Comparison of ENCODE assay signal across 10 cellular contexts in genomic region chr6:89985744-89986493, GRCh38.
A peak's percentile ranks its signal among the peaks of the same experiment; 100 is the strongest.
DNase-seq lines count a peak whose midpoint lies in the region; ATAC-seq and TF ChIP-seq lines count a peak whose summit lies in the region.
"Had no signal": no experiment of that assay in that cellular context is flagged by ENCODE, and none has a peak within 500 bp of the region (broad histone marks: within the 10 kb centered on the region; RNA-seq: fewer than 3 reads in every experiment).

No MANE protein-coding gene starts in this region.

- H3K27ac ChIP-seq in HUES48 (ENCODE audit: low read depth, low read length) (peak overlapping the region; percentile 13), angular gyrus (ENCODE audit: low read depth, low read length) (peak overlapping the region; percentile 49), skeletal muscle tissue (ENCODE audit: low read depth, low read length) (peak overlapping the region; percentile 21)

- no peak for ATAC-seq in effector memory CD8-positive, alpha-beta T cell (replicated peaks)

- peak; percentile 59 to 66 for DNase-seq in hippocampal formation (lab: John Stamatoyannopoulos, UW)
- no peak for DNase-seq in HT-29 (ENCODE audit: low spot score)
- DNase-seq in GM10266 (ENCODE audit: extremely low spot score): no peak
- no peak for DNase-seq in effector memory CD8-positive, alpha-beta T cell
- DNase-seq: effector CD4-positive, alpha-beta T cell; stimulated activated CD4-positive, alpha-beta T cell treated with anti-CD3 and anti-CD28 coated beads, Interleukin-15, amount 100 ng/mL, for 24 hours; SW 1271 had no signal

- H3K9me3 ChIP-seq in HUES48 (ENCODE audit: control insufficient read depth, insufficient read depth, low read length) (no peaks in the 10 kb centered on the region), skeletal muscle tissue (ENCODE audit: control insufficient read depth in 3 of 3, low read length in 3 of 3) (no peaks in the 10 kb centered on the region)

- no peak for TF ChIP-seq CTCF in GM10266 (IDR thresholded peaks at IDR 0.05; ENCODE audit: control insufficient read depth, insufficient read depth, low read depth, missing control alignments)

- H3K4me1 Mint-ChIP-seq in effector memory CD8-positive, alpha-beta T cell (ENCODE audit: low read depth in 2 of 2): peaks cover 0 to 9% of the 10 kb centered on the region in 2 donors

- peaks cover 10% of the 10 kb centered on the region for H3K4me1 ChIP-seq in HUES48 (ENCODE audit: control insufficient read depth, insufficient read depth, low read length)
- peaks cover 9 to 15% (median 11%) of the 10 kb centered on the region in 3 donors for H3K4me1 ChIP-seq in skeletal muscle tissue (ENCODE audit: control insufficient read depth in 3 of 3, insufficient read depth in 3 of 3, low read length in 3 of 3)

- H3K9ac ChIP-seq in HUES48 (ENCODE audit: low read depth, low read length) (no peak overlapping the region), skeletal muscle tissue (ENCODE audit: low read depth in 1 of 3, low read length in 3 of 3) (peak overlapping the region in 1 of 3 donors; percentile 13)

- H3K27ac Mint-ChIP-seq in effector memory CD8-positive, alpha-beta T cell: no peak overlapping the region

- H3K4me3 Mint-ChIP-seq in effector memory CD8-positive, alpha-beta T cell: no peak overlapping the region

- no peak overlapping the region for H3K4me3 ChIP-seq in HUES48 (ENCODE audit: low read depth, low read length)
- no peak overlapping the region for H3K4me3 ChIP-seq in skeletal muscle tissue (ENCODE audit: low read length in 3 of 3)

- H3K36me3 ChIP-seq in HUES48 (ENCODE audit: control insufficient read depth, insufficient read depth, low read length) (no peaks in the 10 kb centered on the region), skeletal muscle tissue (ENCODE audit: control insufficient read depth in 3 of 3, insufficient read depth in 3 of 3, low read length in 3 of 3) (no peaks in the 10 kb centered on the region)

- no peaks in the 10 kb centered on the region for H3K27me3 Mint-ChIP-seq in effector memory CD8-positive, alpha-beta T cell

- H3K27me3 ChIP-seq in HUES48 (ENCODE audit: control insufficient read depth, insufficient read depth, low read length) (no peaks in the 10 kb centered on the region), skeletal muscle tissue (ENCODE audit: control insufficient read depth in 3 of 3, insufficient read depth in 3 of 3, low read length in 3 of 3) (no peaks in the 10 kb centered on the region)

- H3K36me3 Mint-ChIP-seq in effector memory CD8-positive, alpha-beta T cell (ENCODE audit: insufficient read depth): peaks cover 9% of the 10 kb centered on the region

- no peaks in the 10 kb centered on the region for H3K9me3 Mint-ChIP-seq in effector memory CD8-positive, alpha-beta T cell

Comparison
In these comparisons a context has a peak if more than half of its experiments do, and no peak if none do; other contexts are left out.
1. DNase-seq: peak in hippocampal formation (2 of 2); none in HT-29 (single experiment), GM10266 (single experiment) and effector memory CD8-positive, alpha-beta T cell (0 of 3).
2. Peak in every context shown above with its lines, with median percentiles within 50 percentile points of each other: H3K27ac ChIP-seq.